17 cellular contexts compared by ENCODE assay signal in the genomic region with DNA sequence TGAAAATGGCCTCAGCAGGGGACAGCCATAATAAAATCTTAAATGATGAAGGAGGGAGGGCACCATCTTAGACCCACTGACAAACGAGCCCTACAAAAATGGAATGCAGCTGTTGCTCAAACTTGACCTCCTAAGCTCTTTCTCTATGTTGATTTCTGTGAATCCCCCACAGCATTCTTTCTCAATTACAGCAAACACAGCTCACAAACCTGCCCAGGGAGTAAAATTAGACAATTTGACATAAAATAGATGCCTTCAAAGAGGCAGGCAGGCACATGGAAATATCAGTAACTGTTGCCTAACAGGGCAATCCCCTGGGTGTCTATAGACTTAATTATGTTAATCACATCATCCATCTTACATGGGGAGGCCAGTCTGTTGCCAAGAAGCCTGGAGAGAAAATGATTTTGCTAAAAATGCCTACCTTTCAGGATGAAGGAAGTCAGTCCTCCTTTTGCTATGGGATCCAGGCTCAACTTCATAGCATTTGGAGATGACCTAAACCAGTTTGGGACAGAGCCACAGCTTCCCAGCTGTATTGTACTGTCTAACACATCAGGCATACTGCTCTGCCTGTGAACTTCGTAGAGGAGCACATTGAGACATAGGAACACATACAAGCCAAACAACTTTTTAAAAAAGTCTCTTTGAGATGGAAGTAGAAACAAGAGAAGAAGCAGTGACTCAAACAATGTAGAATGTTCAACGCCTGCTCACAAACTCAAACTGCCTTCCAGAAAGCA.
DNase-seq lines count a peak whose midpoint lies in the region; ATAC-seq and TF ChIP-seq lines count a peak whose summit lies in the region.
"Had no signal": no experiment of that assay in that cellular context is flagged by ENCODE, and none has a peak within 500 bp of the region (broad histone marks: within the 10 kb centered on the region; RNA-seq: fewer than 3 reads in every experiment).

No MANE protein-coding gene starts in this region.

- H3K4me1 ChIP-seq in lower lobe of right lung, result no peaks in the 10 kb centered on the region

- H3K4me3 Mint-ChIP-seq in WTC11, result no peak overlapping the region
- H3K4me3 Mint-ChIP-seq in activated CD8-positive, alpha-beta memory T cell treated with anti-CD3 and anti-CD28 coated beads, Interleukin-2, amount 10 ng/mL, durations not matched to agents 7 days and 5 days, result no peak overlapping the region
- H3K4me3 Mint-ChIP-seq: CD4-positive, CD25-positive, alpha-beta regulatory T cell; IgD-negative memory B cell had no signal

- TF ChIP-seq CTCF in fibroblast of villous mesenchyme (IDR thresholded peaks at IDR 0.05; ENCODE audit: insufficient read depth, low read depth, low read length), result no peak
- TF ChIP-seq CTCF in lower lobe of right lung (IDR thresholded peaks at IDR 0.05), result no peak
- TF ChIP-seq CTCF in WTC11 (IDR thresholded peaks at IDR 0.05), result no peak

- no peaks in the 10 kb centered on the region for H3K27me3 Mint-ChIP-seq in WTC11 (ENCODE audit: low read depth)
- H3K27me3 Mint-ChIP-seq in activated CD8-positive, alpha-beta memory T cell treated with anti-CD3 and anti-CD28 coated beads, Interleukin-2, amount 10 ng/mL, durations not matched to agents 7 days and 5 days, result no peaks in the 10 kb centered on the region
- H3K27me3 Mint-ChIP-seq: CD4-positive, CD25-positive, alpha-beta regulatory T cell; IgD-negative memory B cell had no signal

- H3K27me3 ChIP-seq in lower lobe of right lung (ENCODE audit: low read depth), result no peaks in the 10 kb centered on the region

- POLR2A ChIA-PET in WTC11 (lab: Charles Lee), result no interaction called here

- H3K4me3 ChIP-seq in fibroblast of villous mesenchyme (ENCODE audit: low read depth, low read length) (no peak overlapping the region), lower lobe of right lung (no peak overlapping the region)
- H3K4me3 ChIP-seq: GM12878 had no signal

- peak overlapping the region; percentile 59 for H3K27ac ChIP-seq in lower lobe of right lung

- no peaks in the 10 kb centered on the region for H3K36me3 Mint-ChIP-seq in WTC11
- H3K36me3 Mint-ChIP-seq in activated CD8-positive, alpha-beta memory T cell treated with anti-CD3 and anti-CD28 coated beads, Interleukin-2, amount 10 ng/mL, durations not matched to agents 7 days and 5 days, result no peaks in the 10 kb centered on the region
- H3K36me3 Mint-ChIP-seq: CD4-positive, CD25-positive, alpha-beta regulatory T cell; IgD-negative memory B cell had no signal

- intact Hi-C loops in lower lobe of right lung (cut with DNase I), result no loop called here
- intact Hi-C loops in sciatic nerve (cut with DNase I), result no loop called here

- no peaks in the 10 kb centered on the region for H3K36me3 ChIP-seq in lower lobe of right lung

- no peaks in the 10 kb centered on the region for H3K9me3 Mint-ChIP-seq in WTC11
- peaks cover 1% of the 10 kb centered on the region for H3K9me3 Mint-ChIP-seq in activated CD8-positive, alpha-beta memory T cell treated with anti-CD3 and anti-CD28 coated beads, Interleukin-2, amount 10 ng/mL, durations not matched to agents 7 days and 5 days (ENCODE audit: low read depth)

- no peak overlapping the region for H3K27ac Mint-ChIP-seq in WTC11
- no peak overlapping the region for H3K27ac Mint-ChIP-seq in activated CD8-positive, alpha-beta memory T cell treated with anti-CD3 and anti-CD28 coated beads, Interleukin-2, amount 10 ng/mL, durations not matched to agents 7 days and 5 days
- H3K27ac Mint-ChIP-seq: CD4-positive, CD25-positive, alpha-beta regulatory T cell; IgD-negative memory B cell had no signal

- CTCF ChIA-PET in WTC11 (lab: Charles Lee), result interaction anchor here (4.1 kb wide), 1 partner anchor 13 kb away, joined by 21 read pairs; no protein-coding TSS in a partner anchor
- CTCF ChIA-PET in activated CD8-positive, alpha-beta memory T cell treated with anti-CD3 and anti-CD28 coated beads, Interleukin-2, amount 10 ng/mL, durations not matched to agents 7 days and 5 days (lab: Charles Lee), result no interaction called here

- peaks cover 4% of the 10 kb centered on the region; the same call in 1 of the 2 replicates for H3K4me1 Mint-ChIP-seq in WTC11
- no peaks in the 10 kb centered on the region for H3K4me1 Mint-ChIP-seq in activated CD8-positive, alpha-beta memory T cell treated with anti-CD3 and anti-CD28 coated beads, Interleukin-2, amount 10 ng/mL, durations not matched to agents 7 days and 5 days
- H3K4me1 Mint-ChIP-seq: CD4-positive, CD25-positive, alpha-beta regulatory T cell; IgD-negative memory B cell had no signal

- no peaks in the 10 kb centered on the region for H3K9me3 ChIP-seq in lower lobe of right lung

- DNase-seq in NCI-H69 (lab: John Stamatoyannopoulos, UW) (peak; percentile 82), fibroblast of villous mesenchyme (ENCODE audit: low read depth) (peak; percentile 14), lower lobe of right lung (no peak), sciatic nerve (ENCODE audit: low spot score) (no peak), WTC11 (ENCODE audit: low spot score) (no peak), amygdala (lab: John Stamatoyannopoulos, UW) (no peak)
- no peak for DNase-seq in activated CD8-positive, alpha-beta memory T cell treated with anti-CD3 and anti-CD28 coated beads, Interleukin-2, amount 10 ng/mL, durations not matched to agents 7 days and 5 days
- DNase-seq: CD4-positive, CD25-positive, alpha-beta regulatory T cell; DMS79 treated with DMSO at 0.1 percent for 48 hours; NCI-H1105; NCI-H2081; NCI-H2171; NCI-H345; NCI-H524 treated with DMSO at 0.1 percent for 48 hours; OCI-M1 had no signal

- ATAC-seq in lower lobe of right lung (peak; percentile 69), sciatic nerve (peak; percentile 76), WTC11 (no peak)
- no peak for ATAC-seq in activated CD8-positive, alpha-beta memory T cell treated with anti-CD3 and anti-CD28 coated beads, Interleukin-2, amount 10 ng/mL, durations not matched to agents 7 days and 5 days
- ATAC-seq: GM12878 had no signal

TF ChIP-seq in WTC11, 78 proteins besides CTCF, POLR2A, EP300 and RAD21:
- TF ChIP-seq, protein P1, sequence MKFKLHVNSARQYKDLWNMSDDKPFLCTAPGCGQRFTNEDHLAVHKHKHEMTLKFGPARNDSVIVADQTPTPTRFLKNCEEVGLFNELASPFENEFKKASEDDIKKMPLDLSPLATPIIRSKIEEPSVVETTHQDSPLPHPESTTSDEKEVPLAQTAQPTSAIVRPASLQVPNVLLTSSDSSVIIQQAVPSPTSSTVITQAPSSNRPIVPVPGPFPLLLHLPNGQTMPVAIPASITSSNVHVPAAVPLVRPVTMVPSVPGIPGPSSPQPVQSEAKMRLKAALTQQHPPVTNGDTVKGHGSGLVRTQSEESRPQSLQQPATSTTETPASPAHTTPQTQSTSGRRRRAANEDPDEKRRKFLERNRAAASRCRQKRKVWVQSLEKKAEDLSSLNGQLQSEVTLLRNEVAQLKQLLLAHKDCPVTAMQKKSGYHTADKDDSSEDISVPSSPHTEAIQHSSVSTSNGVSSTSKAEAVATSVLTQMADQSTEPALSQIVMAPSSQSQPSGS (CRISPR knock-in tag; IDR thresholded peaks at IDR 0.05; ENCODE audit: borderline replicate concordance, low read depth), result no peak
- TF ChIP-seq, protein P2, sequence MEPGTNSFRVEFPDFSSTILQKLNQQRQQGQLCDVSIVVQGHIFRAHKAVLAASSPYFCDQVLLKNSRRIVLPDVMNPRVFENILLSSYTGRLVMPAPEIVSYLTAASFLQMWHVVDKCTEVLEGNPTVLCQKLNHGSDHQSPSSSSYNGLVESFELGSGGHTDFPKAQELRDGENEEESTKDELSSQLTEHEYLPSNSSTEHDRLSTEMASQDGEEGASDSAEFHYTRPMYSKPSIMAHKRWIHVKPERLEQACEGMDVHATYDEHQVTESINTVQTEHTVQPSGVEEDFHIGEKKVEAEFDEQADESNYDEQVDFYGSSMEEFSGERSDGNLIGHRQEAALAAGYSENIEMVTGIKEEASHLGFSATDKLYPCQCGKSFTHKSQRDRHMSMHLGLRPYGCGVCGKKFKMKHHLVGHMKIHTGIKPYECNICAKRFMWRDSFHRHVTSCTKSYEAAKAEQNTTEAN (CRISPR knock-in tag; IDR thresholded peaks at IDR 0.05), result no peak
- no peak for TF ChIP-seq USF1 (CRISPR knock-in tag; IDR thresholded peaks at IDR 0.05)

Comparison
In these comparisons a context has a peak if more than half of its experiments do, and no peak if none do; other contexts are left out.
1. DNase-seq: peak in NCI-H69 (single experiment) and fibroblast of villous mesenchyme (single experiment); none in lower lobe of right lung (single experiment), sciatic nerve (single experiment), WTC11 (single experiment), amygdala (0 of 56) and activated CD8-positive, alpha-beta memory T cell treated with anti-CD3 and anti-CD28 coated beads, Interleukin-2, amount 10 ng/mL, durations not matched to agents 7 days and 5 days (single experiment).
2. ATAC-seq: peak in lower lobe of right lung (2 of 2) and sciatic nerve (single experiment); none in WTC11 (single experiment) and activated CD8-positive, alpha-beta memory T cell treated with anti-CD3 and anti-CD28 coated beads, Interleukin-2, amount 10 ng/mL, durations not matched to agents 7 days and 5 days (single experiment).